In genomic region chr10:119379466-119380071, GRCh38 we compare ENCODE assay signal across 17 cellular contexts.
A peak's percentile ranks its signal among the peaks of the same experiment; 100 is the strongest.
DNase-seq lines count a peak whose midpoint lies in the region; TF ChIP-seq lines count a peak whose summit lies in the region.
"Had no signal": no experiment of that assay in that cellular context is flagged by ENCODE, and none has a peak within 500 bp of the region (broad histone marks: within the 10 kb centered on the region; RNA-seq: fewer than 3 reads in every experiment).

No MANE protein-coding gene starts in this region.

- H3K27ac Mint-ChIP-seq in glutamatergic neuron (ENCODE audit: unreplicated experiment): no peak overlapping the region
- H3K27ac Mint-ChIP-seq: HFFc6 had no signal

- peaks cover 53% of the 10 kb centered on the region for H3K4me1 Mint-ChIP-seq in glutamatergic neuron (ENCODE audit: low read depth, unreplicated experiment)

- H3K36me3 ChIP-seq in right atrium auricular region (peaks cover 9% of the 10 kb centered on the region), skeletal muscle tissue (ENCODE audit: control insufficient read depth in 3 of 3, insufficient read depth in 3 of 3, low read length in 3 of 3) (peaks cover 0 to 15% (median 8%) of the 10 kb centered on the region in 3 donors), sigmoid colon (peaks cover 0 to 5% (median 2%) of the 10 kb centered on the region in 4 donors)
- H3K36me3 ChIP-seq: SJCRH30 had no signal

- peaks cover 28% of the 10 kb centered on the region for H3K9me3 Mint-ChIP-seq in glutamatergic neuron (ENCODE audit: unreplicated experiment)
- H3K9me3 Mint-ChIP-seq: CD8-positive, alpha-beta memory T cell; HFFc6 had no signal

- peaks cover 23% of the 10 kb centered on the region for H3K27me3 Mint-ChIP-seq in glutamatergic neuron (ENCODE audit: unreplicated experiment)
- H3K27me3 Mint-ChIP-seq: CD8-positive, alpha-beta memory T cell had no signal

- DNase-seq in right atrium auricular region (ENCODE audit: low spot score): no peak
- no peak for DNase-seq in cardiac septum (ENCODE audit: low spot score)
- peak; percentile 17 for DNase-seq in MV-4-11 (lab: John Stamatoyannopoulos, UW)
- DNase-seq in glutamatergic neuron: no peak
- DNase-seq in sigmoid colon: no peak
- DNase-seq in stimulated activated CD4-positive, alpha-beta T cell treated with anti-CD3 and anti-CD28 coated beads, Interleukin-1b, Interleukin-23, amount 100 ng/mL, for 48 hours: no peak
- no peak for DNase-seq in KG1 (lab: John Stamatoyannopoulos, UW)
- DNase-seq: CD8-positive, alpha-beta memory T cell; HFFc6; NCI-H1417 treated with DMSO at 0.1 percent for 48 hours; NCI-H187 treated with DMSO at 0.1 percent for 48 hours; NCI-H2227 treated with DMSO at 0.1 percent for 48 hours; PC-9; SJCRH30 had no signal

- no peak overlapping the region for H3K4me3 ChIP-seq in right atrium auricular region
- H3K4me3 ChIP-seq in skeletal muscle tissue (ENCODE audit: low read length in 3 of 3): peak overlapping the region in 2 of 3 donors; percentile 68 to 82
- H3K4me3 ChIP-seq in sigmoid colon: no peak overlapping the region
- H3K4me3 ChIP-seq: PC-9, SJCRH30 had no signal

- no peaks in the 10 kb centered on the region for H3K9me3 ChIP-seq in right atrium auricular region
- no peaks in the 10 kb centered on the region for H3K9me3 ChIP-seq in skeletal muscle tissue (ENCODE audit: control insufficient read depth in 3 of 3, low read length in 3 of 3)
- H3K9me3 ChIP-seq in sigmoid colon: no peaks in the 10 kb centered on the region
- H3K9me3 ChIP-seq: SJCRH30 had no signal

- WGBS in sigmoid colon, 2 donors: 85 to 96% methylated on average over 10 of the region's 10 CpGs

- no peak for TF ChIP-seq EP300 in sigmoid colon (IDR thresholded peaks at IDR 0.05)

- TF ChIP-seq POLR2A in sigmoid colon (IDR thresholded peaks at IDR 0.05): no peak

- peak overlapping the region in 2 of 3 donors; percentile 18 to 89 for H3K9ac ChIP-seq in skeletal muscle tissue (ENCODE audit: low read depth in 1 of 3, low read length in 3 of 3)

- TF ChIP-seq CTCF in right atrium auricular region (IDR thresholded peaks at IDR 0.05) (no peak), glutamatergic neuron (IDR thresholded peaks at IDR 0.05; ENCODE audit: partially characterized antibody, unreplicated experiment) (no peak), sigmoid colon (IDR thresholded peaks at IDR 0.05) (no peak)

- peaks cover 14% of the 10 kb centered on the region for H3K36me3 Mint-ChIP-seq in glutamatergic neuron (ENCODE audit: unreplicated experiment)

- peaks cover 0 to 72% of the 10 kb centered on the region in 2 donors for H3K4me1 ChIP-seq in right atrium auricular region
- H3K4me1 ChIP-seq in skeletal muscle tissue (ENCODE audit: control insufficient read depth in 3 of 3, insufficient read depth in 3 of 3, low read length in 3 of 3): peaks cover 31 to 42% (median 35%) of the 10 kb centered on the region in 3 donors
- peaks cover 0 to 22% (median 19%) of the 10 kb centered on the region in 4 donors for H3K4me1 ChIP-seq in sigmoid colon

- intact Hi-C loops in cardiac septum (cut with DNase I) (loop anchor here (2.0 kb wide), 1 partner anchor 21 kb away; no protein-coding TSS in a partner anchor), sigmoid colon (cut with DNase I) (no loop called here)

- H3K27me3 ChIP-seq in right atrium auricular region (no peaks in the 10 kb centered on the region), skeletal muscle tissue (ENCODE audit: control insufficient read depth in 3 of 3, insufficient read depth in 3 of 3, low read length in 3 of 3) (no peaks in the 10 kb centered on the region), sigmoid colon (no peaks in the 10 kb centered on the region)
- H3K27me3 ChIP-seq: SJCRH30 had no signal

- peak overlapping the region; percentile 50 for H3K4me3 Mint-ChIP-seq in glutamatergic neuron (ENCODE audit: unreplicated experiment)
- H3K4me3 Mint-ChIP-seq: CD8-positive, alpha-beta memory T cell; HFFc6 had no signal

- H3K27ac ChIP-seq in right atrium auricular region (peak overlapping the region; percentile 83 to 85), skeletal muscle tissue (ENCODE audit: low read depth, low read length) (peak overlapping the region; percentile 95), sigmoid colon (no peak overlapping the region)
- H3K27ac ChIP-seq: HL-60, PC-9, RWPE1, SJCRH30 had no signal

Comparison
In these comparisons a context has a peak if more than half of its experiments do, and no peak if none do; other contexts are left out.
1. H3K27ac ChIP-seq: peak in right atrium auricular region (2 of 2) and skeletal muscle tissue (single experiment); none in sigmoid colon (0 of 4).
2. H3K4me3 ChIP-seq: peak in skeletal muscle tissue (2 of 3); none in right atrium auricular region (0 of 2) and sigmoid colon (0 of 4).